10 cellular contexts compared by ENCODE assay signal in the genomic region with DNA sequence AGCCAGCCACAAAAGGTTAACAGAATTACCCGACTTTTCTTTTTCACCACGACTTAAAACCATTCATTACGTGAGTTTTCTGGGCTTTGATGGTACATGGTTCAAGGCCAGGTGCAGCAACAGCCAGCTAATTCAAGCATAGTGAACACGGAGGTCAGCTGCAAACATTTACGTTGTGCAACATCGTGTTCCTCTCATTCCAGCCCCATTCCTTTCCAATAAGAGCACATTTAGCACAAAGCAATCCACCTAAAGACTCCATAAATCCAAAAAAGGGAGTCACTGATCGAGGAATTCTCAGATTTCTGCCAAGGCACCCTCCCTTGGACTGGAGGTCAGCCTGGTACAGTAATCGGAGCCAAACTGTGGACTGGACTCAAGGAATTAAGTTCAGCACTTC. TPM values are rescaled to one million over a fixed set of nuclear protein-coding genes. Genes with fewer than 3 reads are reported as not detected.
A peak's percentile ranks its signal among the peaks of the same experiment; 100 is the strongest.
DNase-seq lines count a peak whose midpoint lies in the region; ATAC-seq and TF ChIP-seq lines count a peak whose summit lies in the region.
"Had no signal": no experiment of that assay in that cellular context is flagged by ENCODE, and none has a peak within 500 bp of the region (broad histone marks: within the 10 kb centered on the region; RNA-seq: fewer than 3 reads in every experiment).

No MANE protein-coding gene starts in this region.

- H3K23ac ChIP-seq in trophoblast cell (ENCODE audit: low read length) = peak overlapping the region; percentile 20

- no peak overlapping the region for H4K8ac ChIP-seq in trophoblast cell (ENCODE audit: low read depth, low read length)

- H2AFZ ChIP-seq in fibroblast of lung (ENCODE audit: low read length) (no peak overlapping the region), trophoblast cell (ENCODE audit: insufficient read depth, low read length, poor library complexity) (no peak overlapping the region)

- ATAC-seq in GM21447 (IDR thresholded peaks at IDR 0.05; ENCODE audit: unreplicated experiment) = no peak

- H3K4me2 ChIP-seq in fibroblast of lung (ENCODE audit: extremely low read depth, insufficient read depth, low read length) (peak overlapping the region; percentile 42), trophoblast cell (ENCODE audit: low read length) (no peak overlapping the region)

- WGBS in trophoblast cell (ENCODE audit: extremely low coverage, insufficient coverage, insufficient read length) = no CpG with 5 or more reads among the region's 8 CpGs

- no peak for TF ChIP-seq CTCF in fibroblast of lung (conservative IDR thresholded peaks at IDR 0.05 in 1 of 2, IDR thresholded peaks at IDR 0.05 in 1 of 2; ENCODE audit: low read depth in 1 of 2, low read length in 2 of 2)

- H4K91ac ChIP-seq in trophoblast cell (ENCODE audit: low read depth, low read length) = no peak overlapping the region

- DNase-seq in GM04503 (ENCODE audit: low read depth) = peak; percentile 92
- peak; percentile 6 for DNase-seq in NCI-H774 (lab: John Stamatoyannopoulos, UW)
- peak; percentile 95 to 97 for DNase-seq in fibroblast of lung (ENCODE audit: low read depth in 2 of 2)
- peak; percentile 71 to 88 for DNase-seq in trophoblast cell
- no peak for DNase-seq in medulla oblongata (ENCODE audit: extremely low spot score)
- DNase-seq in Kasumi-1 (lab: John Stamatoyannopoulos, UW) = no peak
- DNase-seq in putamen (ENCODE audit: low spot score) = no peak
- DNase-seq: cerebellar nuclear complex, OCI-M1 had no signal

- no peak overlapping the region for H2AK5ac ChIP-seq in trophoblast cell (ENCODE audit: low read length)

- H3K79me2 ChIP-seq in fibroblast of lung (ENCODE audit: control insufficient read depth, insufficient read depth, low read length) = peaks cover 57% of the 10 kb centered on the region
- no peaks in the 10 kb centered on the region for H3K79me2 ChIP-seq in trophoblast cell (ENCODE audit: control insufficient read depth, insufficient read depth, low read length, poor library complexity)

- H3K27ac ChIP-seq in fibroblast of lung (ENCODE audit: insufficient read depth, low read length) (peak overlapping the region; percentile 35), trophoblast cell (ENCODE audit: low read depth, low read length) (peak overlapping the region; percentile 72)

- no peaks in the 10 kb centered on the region for H3K27me3 ChIP-seq in fibroblast of lung (ENCODE audit: control insufficient read depth, insufficient read depth, low read length)
- H3K27me3 ChIP-seq in trophoblast cell (ENCODE audit: insufficient read depth, low read length) = no peaks in the 10 kb centered on the region

- H3K18ac ChIP-seq in trophoblast cell (ENCODE audit: low read length) = peak overlapping the region; percentile 17

- H3K9me3 ChIP-seq in fibroblast of lung (ENCODE audit: control insufficient read depth, insufficient read depth, low read depth, low read length) = no peaks in the 10 kb centered on the region
- H3K9me3 ChIP-seq in trophoblast cell (ENCODE audit: insufficient read depth, low read depth, low read length) = no peaks in the 10 kb centered on the region

- H3K36me3 ChIP-seq in fibroblast of lung (ENCODE audit: control insufficient read depth, insufficient read depth, low read length) (no peaks in the 10 kb centered on the region), trophoblast cell (ENCODE audit: control insufficient read depth in 1 of 2, insufficient read depth in 2 of 2, low read length in 2 of 2) (peaks cover 0 to 2% of the 10 kb centered on the region in 2 experiments)

- no peak overlapping the region for H3K4ac ChIP-seq in trophoblast cell (ENCODE audit: low read depth, low read length)

- H2BK120ac ChIP-seq in trophoblast cell (ENCODE audit: insufficient read depth, low read length, poor library complexity) = peak overlapping the region; percentile 25

- H2BK12ac ChIP-seq in trophoblast cell (ENCODE audit: low read length) = peak overlapping the region; percentile 50

- H3K14ac ChIP-seq in trophoblast cell (ENCODE audit: low read length) = no peak overlapping the region

- H3K4me1 ChIP-seq in fibroblast of lung (ENCODE audit: control insufficient read depth, extremely low read depth, insufficient read depth, low read length) (peaks cover 59% of the 10 kb centered on the region), trophoblast cell (ENCODE audit: control insufficient read depth in 1 of 2, insufficient read depth in 2 of 2, low read length in 2 of 2) (peaks cover 7 to 13% of the 10 kb centered on the region in 2 experiments)

- no peak overlapping the region for H4K12ac ChIP-seq in trophoblast cell (ENCODE audit: low read depth, low read length)

- H3K79me1 ChIP-seq in trophoblast cell (ENCODE audit: low read length) = peaks cover 3% of the 10 kb centered on the region

- no peaks in the 10 kb centered on the region for H4K20me1 ChIP-seq in fibroblast of lung (ENCODE audit: control insufficient read depth, extremely low read depth, insufficient read depth, low read length)

- H2BK5ac ChIP-seq in trophoblast cell (ENCODE audit: low read depth, low read length, poor library complexity) = peak overlapping the region; percentile 61

- H3K4me3 ChIP-seq in fibroblast of lung (replicated peaks in 1 of 4; ENCODE audit: control extremely low read depth in 1 of 4, insufficient read depth in 1 of 4, low read depth in 3 of 4, low read length in 4 of 4) (peak overlapping the region in 3 of 4 experiments; percentile 2 to 19 (median 12)), trophoblast cell (ENCODE audit: low read depth, low read length) (no peak overlapping the region)

- H3K9ac ChIP-seq in fibroblast of lung (ENCODE audit: insufficient read depth, low read length) (no peak overlapping the region), trophoblast cell (ENCODE audit: low read length) (no peak overlapping the region)

RNA-seq across cellular contexts. Expression of gene NREP, which starts 14.4 kb away (rescaled TPM):
- 56.8 and 86.0 TPM in 2 replicates for total RNA-seq in fibroblast of lung
- 149 and 364 TPM in 2 replicates for polyA plus RNA-seq in fibroblast of lung
- 64.0 and 156 TPM in 2 replicates for polyA plus RNA-seq in fibroblast of lung (2012)
- polyA minus RNA-seq in fibroblast of lung (ENCODE audit: low replicate concordance) = 14.6 and 34.6 TPM in 2 replicates
- polyA plus RNA-seq in trophoblast cell (2013) = 166 and 175 TPM in 2 replicates

Comparison
In these comparisons a context has a peak if more than half of its experiments do, and no peak if none do; other contexts are left out.
1. DNase-seq: peak in GM04503 (single experiment), NCI-H774 (single experiment), fibroblast of lung (2 of 2) and trophoblast cell (2 of 2); none in medulla oblongata (single experiment), Kasumi-1 (0 of 2) and putamen (single experiment).